In the genomic region with DNA sequence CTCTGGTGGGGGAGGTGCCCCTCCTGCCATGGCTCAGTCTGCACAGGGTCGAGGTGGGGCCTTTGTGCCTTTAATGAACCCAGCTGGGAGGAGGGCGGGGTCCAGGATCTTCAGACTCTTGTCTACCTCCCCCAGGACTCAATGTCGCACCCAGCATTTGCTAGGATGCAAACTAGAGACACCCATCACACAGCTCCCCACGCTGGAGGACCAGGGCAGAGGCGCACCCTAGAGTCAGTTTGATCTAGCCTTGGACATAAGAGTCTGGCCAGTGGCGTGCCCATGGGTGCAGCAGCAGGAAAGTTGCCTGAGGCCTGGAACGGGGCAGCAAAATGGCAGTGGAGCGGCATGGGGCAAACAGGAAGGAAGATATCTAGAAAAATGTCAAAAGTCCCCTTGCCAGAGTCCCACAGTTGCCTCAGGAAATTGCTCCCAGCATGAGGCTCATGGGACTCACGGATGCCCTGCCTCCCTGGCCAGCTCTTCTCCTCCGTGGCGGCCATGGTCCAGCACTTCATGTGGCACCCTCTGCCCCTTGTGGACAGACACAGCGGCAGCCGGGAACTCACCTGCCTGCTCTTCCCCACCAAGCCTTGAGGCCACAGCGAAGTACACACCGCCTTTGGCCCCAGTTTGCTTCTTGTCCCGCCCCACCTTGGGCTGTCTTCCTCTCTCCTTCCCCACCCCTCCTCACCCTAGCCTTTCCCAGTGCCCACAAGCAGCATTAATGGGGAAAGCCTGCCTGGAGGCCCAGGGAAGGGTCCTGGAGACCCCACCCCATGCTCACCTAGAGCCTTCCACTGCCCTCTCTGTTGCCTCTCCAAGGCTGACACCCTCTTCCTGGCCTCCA, we compare ENCODE assay signal across 1 cellular context.
TF ChIP-seq lines count a peak whose summit lies in the region.

No MANE protein-coding gene starts in this region.

TF ChIP-seq in GM23338, 12 proteins besides CTCF, POLR2A, EP300 and RAD21 (continued from another document):
- TF ChIP-seq, protein P1, sequence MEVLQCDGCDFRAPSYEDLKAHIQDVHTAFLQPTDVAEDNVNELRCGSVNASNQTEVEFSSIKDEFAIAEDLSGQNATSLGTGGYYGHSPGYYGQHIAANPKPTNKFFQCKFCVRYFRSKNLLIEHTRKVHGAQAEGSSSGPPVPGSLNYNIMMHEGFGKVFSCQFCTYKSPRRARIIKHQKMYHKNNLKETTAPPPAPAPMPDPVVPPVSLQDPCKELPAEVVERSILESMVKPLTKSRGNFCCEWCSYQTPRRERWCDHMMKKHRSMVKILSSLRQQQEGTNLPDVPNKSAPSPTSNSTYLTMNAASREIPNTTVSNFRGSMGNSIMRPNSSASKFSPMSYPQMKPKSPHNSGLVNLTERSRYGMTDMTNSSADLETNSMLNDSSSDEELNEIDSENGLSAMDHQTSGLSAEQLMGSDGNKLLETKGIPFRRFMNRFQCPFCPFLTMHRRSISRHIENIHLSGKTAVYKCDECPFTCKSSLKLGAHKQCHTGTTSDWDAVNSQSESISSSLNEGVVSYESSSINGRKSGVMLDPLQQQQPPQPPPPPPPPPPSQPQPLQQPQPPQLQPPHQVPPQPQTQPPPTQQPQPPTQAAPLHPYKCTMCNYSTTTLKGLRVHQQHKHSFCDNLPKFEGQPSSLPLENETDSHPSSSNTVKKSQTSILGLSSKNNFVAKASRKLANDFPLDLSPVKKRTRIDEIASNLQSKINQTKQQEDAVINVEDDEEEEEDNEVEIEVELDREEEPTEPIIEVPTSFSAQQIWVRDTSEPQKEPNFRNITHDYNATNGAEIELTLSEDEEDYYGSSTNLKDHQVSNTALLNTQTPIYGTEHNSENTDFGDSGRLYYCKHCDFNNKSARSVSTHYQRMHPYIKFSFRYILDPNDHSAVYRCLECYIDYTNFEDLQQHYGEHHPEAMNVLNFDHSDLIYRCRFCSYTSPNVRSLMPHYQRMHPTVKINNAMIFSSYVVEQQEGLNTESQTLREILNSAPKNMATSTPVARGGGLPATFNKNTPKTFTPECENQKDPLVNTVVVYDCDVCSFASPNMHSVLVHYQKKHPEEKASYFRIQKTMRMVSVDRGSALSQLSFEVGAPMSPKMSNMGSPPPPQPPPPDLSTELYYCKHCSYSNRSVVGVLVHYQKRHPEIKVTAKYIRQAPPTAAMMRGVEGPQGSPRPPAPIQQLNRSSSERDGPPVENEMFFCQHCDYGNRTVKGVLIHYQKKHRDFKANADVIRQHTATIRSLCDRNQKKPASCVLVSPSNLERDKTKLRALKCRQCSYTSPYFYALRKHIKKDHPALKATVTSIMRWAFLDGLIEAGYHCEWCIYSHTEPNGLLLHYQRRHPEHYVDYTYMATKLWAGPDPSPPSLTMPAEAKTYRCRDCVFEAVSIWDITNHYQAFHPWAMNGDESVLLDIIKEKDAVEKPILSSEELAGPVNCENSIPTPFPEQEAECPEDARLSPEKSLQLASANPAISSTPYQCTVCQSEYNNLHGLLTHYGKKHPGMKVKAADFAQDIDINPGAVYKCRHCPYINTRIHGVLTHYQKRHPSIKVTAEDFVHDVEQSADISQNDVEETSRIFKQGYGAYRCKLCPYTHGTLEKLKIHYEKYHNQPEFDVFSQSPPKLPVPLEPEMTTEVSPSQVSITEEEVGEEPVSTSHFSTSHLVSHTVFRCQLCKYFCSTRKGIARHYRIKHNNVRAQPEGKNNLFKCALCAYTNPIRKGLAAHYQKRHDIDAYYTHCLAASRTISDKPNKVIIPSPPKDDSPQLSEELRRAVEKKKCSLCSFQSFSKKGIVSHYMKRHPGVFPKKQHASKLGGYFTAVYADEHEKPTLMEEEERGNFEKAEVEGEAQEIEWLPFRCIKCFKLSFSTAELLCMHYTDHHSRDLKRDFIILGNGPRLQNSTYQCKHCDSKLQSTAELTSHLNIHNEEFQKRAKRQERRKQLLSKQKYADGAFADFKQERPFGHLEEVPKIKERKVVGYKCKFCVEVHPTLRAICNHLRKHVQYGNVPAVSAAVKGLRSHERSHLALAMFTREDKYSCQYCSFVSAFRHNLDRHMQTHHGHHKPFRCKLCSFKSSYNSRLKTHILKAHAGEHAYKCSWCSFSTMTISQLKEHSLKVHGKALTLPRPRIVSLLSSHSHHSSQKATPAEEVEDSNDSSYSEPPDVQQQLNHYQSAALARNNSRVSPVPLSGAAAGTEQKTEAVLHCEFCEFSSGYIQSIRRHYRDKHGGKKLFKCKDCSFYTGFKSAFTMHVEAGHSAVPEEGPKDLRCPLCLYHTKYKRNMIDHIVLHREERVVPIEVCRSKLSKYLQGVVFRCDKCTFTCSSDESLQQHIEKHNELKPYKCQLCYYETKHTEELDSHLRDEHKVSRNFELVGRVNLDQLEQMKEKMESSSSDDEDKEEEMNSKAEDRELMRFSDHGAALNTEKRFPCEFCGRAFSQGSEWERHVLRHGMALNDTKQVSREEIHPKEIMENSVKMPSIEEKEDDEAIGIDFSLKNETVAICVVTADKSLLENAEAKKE (CRISPR knock-in tag; IDR thresholded peaks at IDR 0.05): no peak
- no peak for TF ChIP-seq POLR2AphosphoS5 (IDR thresholded peaks at IDR 0.05; ENCODE audit: low read depth)
